Comparison of ENCODE assay signal across 24 cellular contexts in the genomic region with DNA sequence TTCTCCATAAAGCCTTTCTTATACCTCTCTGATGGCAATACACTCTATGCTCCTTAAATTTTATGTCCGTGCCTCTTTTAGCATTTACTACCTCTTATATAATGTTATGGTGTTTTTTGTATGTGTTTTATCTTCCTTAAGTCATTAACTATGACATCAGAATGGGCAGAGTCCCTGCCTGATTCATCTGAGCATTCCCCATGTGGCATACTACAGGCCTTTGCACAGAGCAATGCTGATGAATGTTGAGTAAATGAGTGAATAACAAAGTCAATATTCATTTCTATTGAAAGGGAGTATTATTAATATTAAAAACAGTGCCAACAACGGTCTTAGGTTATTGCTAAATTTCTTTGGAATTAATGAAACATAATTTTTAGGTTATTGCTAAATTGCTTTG.
"Had no signal": no experiment of that assay in that cellular context is flagged by ENCODE, and none has a peak within 500 bp of the region (broad histone marks: within the 10 kb centered on the region; RNA-seq: fewer than 3 reads in every experiment).

No MANE protein-coding gene starts in this region.

- H3K36me3 Mint-ChIP-seq: brain, type B pancreatic cell, WTC11 had no signal

- FAIRE-seq: islet of Langerhans had no signal

- H3K36me3 ChIP-seq: lower lobe of right lung, stomach had no signal

- H3K4me1 Mint-ChIP-seq: activated CD4-positive, alpha-beta T cell treated with anti-CD3 and anti-CD28 coated beads for 36 hours; activated naive CD8-positive, alpha-beta T cell treated with anti-CD3 and anti-CD28 coated beads, Interleukin-2, amount 10 ng/mL, durations not matched to agents 7 days and 5 days; brain; central memory CD8-positive, alpha-beta T cell; mesothelial cell of epicardium; nephron progenitor cell; T-helper 17 cell; WTC11 had no signal

- DNase-seq: activated CD4-positive, alpha-beta T cell treated with anti-CD3 and anti-CD28 coated beads for 36 hours; activated CD4-positive, alpha-beta T cell treated with anti-CD3 and anti-CD28 coated beads, Interleukin-2, amount 50 U/mL, for 48 hours; activated naive CD4-positive, alpha-beta T cell; activated naive CD8-positive, alpha-beta T cell treated with anti-CD3 and anti-CD28 coated beads, Interleukin-2, amount 10 ng/mL, durations not matched to agents 7 days and 5 days; activated T-cell treated with anti-CD3 and anti-CD28 coated beads for 4 hours; anterior cingulate cortex; lower lobe of right lung; nephron progenitor cell; nucleus accumbens; psoas muscle; right cardiac atrium; stimulated activated CD4-positive, alpha-beta T cell treated with anti-CD3 and anti-CD28 coated beads, Interleukin-15, amount 100 ng/mL, for 24 hours; stimulated activated CD4-positive, alpha-beta T cell treated with anti-CD3 and anti-CD28 coated beads, Interleukin-2, amount 100 ng/mL, for 48 hours; stomach; T-helper 17 cell; testis had no signal

- H3K27ac ChIP-seq: coronary artery, lower lobe of right lung, psoas muscle, skin epidermis, stomach, testis had no signal

- ATAC-seq: activated CD4-positive, alpha-beta T cell treated with anti-CD3 and anti-CD28 coated beads for 36 hours; lower lobe of right lung; psoas muscle; right cardiac atrium; T-helper 17 cell; WTC11 had no signal

- H3K4me3 ChIP-seq: coronary artery, lower lobe of right lung, psoas muscle, skin epidermis, stomach, testis had no signal

- H3K4me1 ChIP-seq: lower lobe of right lung, psoas muscle, stomach, testis had no signal

- H3K4me3 Mint-ChIP-seq: activated CD4-positive, alpha-beta T cell treated with anti-CD3 and anti-CD28 coated beads for 36 hours; activated naive CD8-positive, alpha-beta T cell treated with anti-CD3 and anti-CD28 coated beads, Interleukin-2, amount 10 ng/mL, durations not matched to agents 7 days and 5 days; brain; central memory CD8-positive, alpha-beta T cell; mesothelial cell of epicardium; nephron progenitor cell; T-helper 17 cell; type B pancreatic cell; WTC11 had no signal

- H3K9me3 ChIP-seq: lower lobe of right lung, psoas muscle, testis had no signal

- H3K9me3 Mint-ChIP-seq: type B pancreatic cell had no signal

- H3K27me3 Mint-ChIP-seq: activated CD4-positive, alpha-beta T cell treated with anti-CD3 and anti-CD28 coated beads for 36 hours; activated naive CD8-positive, alpha-beta T cell treated with anti-CD3 and anti-CD28 coated beads, Interleukin-2, amount 10 ng/mL, durations not matched to agents 7 days and 5 days; brain; central memory CD8-positive, alpha-beta T cell; T-helper 17 cell; type B pancreatic cell had no signal

- H3K27ac Mint-ChIP-seq: activated CD4-positive, alpha-beta T cell treated with anti-CD3 and anti-CD28 coated beads for 36 hours; activated naive CD8-positive, alpha-beta T cell treated with anti-CD3 and anti-CD28 coated beads, Interleukin-2, amount 10 ng/mL, durations not matched to agents 7 days and 5 days; brain; mesothelial cell of epicardium; T-helper 17 cell; type B pancreatic cell; WTC11 had no signal

- H3K27me3 ChIP-seq: testis had no signal
